In the genomic region with DNA sequence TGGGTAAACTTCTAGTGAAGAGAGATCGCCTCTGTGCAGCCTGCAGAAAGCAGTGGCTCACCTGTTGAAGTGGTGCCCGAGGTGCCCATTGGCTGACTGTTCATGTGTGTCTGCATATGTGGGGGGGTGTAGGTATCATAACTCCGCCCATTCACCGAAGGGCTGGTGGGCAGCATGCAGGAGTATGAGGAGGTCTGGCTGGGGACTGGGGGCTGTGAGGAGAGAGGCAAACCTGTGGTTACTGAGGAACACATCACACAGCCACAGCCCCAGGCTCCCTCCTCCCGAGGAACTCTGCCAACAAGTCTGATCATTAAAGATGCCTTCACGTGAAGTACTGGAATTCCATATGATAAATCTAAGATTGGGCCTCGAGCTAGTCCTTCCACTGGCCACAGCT, we compare ENCODE assay signal across 35 cellular contexts. TPM values are rescaled to one million over a fixed set of nuclear protein-coding genes. Genes with fewer than 3 reads are reported as not detected.
"Had no signal": no experiment of that assay in that cellular context is flagged by ENCODE, and none has a peak within 500 bp of the region (broad histone marks: within the 10 kb centered on the region; RNA-seq: fewer than 3 reads in every experiment).

No MANE protein-coding gene starts in this region.

- H3K4me1 Mint-ChIP-seq: activated B cell treated with CpG ODN at 0.5 μM for 24 hours; activated CD4-positive, alpha-beta T cell treated with anti-CD3 and anti-CD28 coated beads, Interleukin-2, amount 10 ng/mL, durations not matched to agents 7 days and 5 days; activated naive CD8-positive, alpha-beta T cell treated with anti-CD3 and anti-CD28 coated beads for 36 hours; activated T-helper 17 cell treated with anti-CD3 and anti-CD28 coated beads, Interleukin-2, amount 50 U/mL, for 72 hours had no signal

- H3K27ac ChIP-seq: adrenal gland, body of pancreas, brain microvascular endothelial cell, breast epithelium, VCaP had no signal

- H3K4me3 ChIP-seq: adrenal gland, body of pancreas, breast epithelium had no signal

- ATAC-seq: activated CD8-positive, alpha-beta T cell treated with anti-CD3 and anti-CD28 coated beads for 36 hours; activated naive CD4-positive, alpha-beta T cell treated with anti-CD3 and anti-CD28 coated beads, Interleukin-2, amount 50 U/mL, for 72 hours; activated T-helper 17 cell treated with anti-CD3 and anti-CD28 coated beads, Interleukin-2, amount 50 U/mL, for 72 hours; body of pancreas had no signal

- DNase-seq: activated B cell treated with CpG ODN at 0.5 μM for 24 hours; activated CD4-positive, alpha-beta memory T cell treated with anti-CD3 and anti-CD28 coated beads for 36 hours; activated CD4-positive, alpha-beta T cell treated with anti-CD3 and anti-CD28 coated beads for 4 hours; activated CD4-positive, alpha-beta T cell treated with anti-CD3 and anti-CD28 coated beads, Interleukin-2, amount 10 ng/mL, durations not matched to agents 7 days and 5 days; activated CD4-positive, CD25-positive, alpha-beta regulatory T cell treated with anti-CD3 and anti-CD28 coated beads, Interleukin-2, amount 50 U/mL, for 72 hours; activated CD8-positive, alpha-beta memory T cell treated with anti-CD3 and anti-CD28 coated beads, Interleukin-2, amount 50 U/mL, for 48 hours; activated CD8-positive, alpha-beta T cell treated with anti-CD3 and anti-CD28 coated beads for 36 hours; activated effector memory CD4-positive, alpha-beta T cell treated with anti-CD3 and anti-CD28 coated beads, Interleukin-2, amount 50 U/mL, for 16 hours; activated gamma-delta T cell treated with Interleukin-2 at 50 U/mL for 16 hours; activated naive CD4-positive, alpha-beta T cell; activated naive CD4-positive, alpha-beta T cell treated with anti-CD3 and anti-CD28 coated beads for 36 hours; activated naive CD4-positive, alpha-beta T cell treated with anti-CD3 and anti-CD28 coated beads, Interleukin-2, amount 50 U/mL, for 16 hours; activated naive CD8-positive, alpha-beta T cell treated with anti-CD3 and anti-CD28 coated beads for 36 hours; activated T-cell treated with anti-CD3 and anti-CD28 coated beads, Interleukin-2, amount 50 U/mL, for 24 hours; activated T-cell treated with anti-CD3 and anti-CD28 coated beads, Interleukin-2, amount 50 U/mL, for 48 hours; adrenal gland; amniotic stem cell; aorta; body of pancreas; brain microvascular endothelial cell; central memory CD4-positive, alpha-beta T cell; cerebellar nuclear complex; SW 1271; T-helper 1 cell; T-helper 2 cell; T-helper 9 cell had no signal

- H3K36me3 ChIP-seq: adrenal gland, brain microvascular endothelial cell, breast epithelium had no signal

- H3K27ac Mint-ChIP-seq: activated B cell treated with CpG ODN at 0.5 μM for 24 hours; activated CD4-positive, alpha-beta memory T cell treated with anti-CD3 and anti-CD28 coated beads for 36 hours; activated CD4-positive, alpha-beta T cell treated with anti-CD3 and anti-CD28 coated beads, Interleukin-2, amount 10 ng/mL, durations not matched to agents 7 days and 5 days; activated CD8-positive, alpha-beta T cell treated with anti-CD3 and anti-CD28 coated beads for 36 hours; activated naive CD4-positive, alpha-beta T cell treated with anti-CD3 and anti-CD28 coated beads for 36 hours; activated naive CD4-positive, alpha-beta T cell treated with anti-CD3 and anti-CD28 coated beads, Interleukin-2, amount 50 U/mL, for 72 hours; activated naive CD8-positive, alpha-beta T cell treated with anti-CD3 and anti-CD28 coated beads for 36 hours; activated T-cell treated with anti-CD3 and anti-CD28 coated beads, Interleukin-2, amount 50 U/mL, for 24 hours; activated T-helper 17 cell treated with anti-CD3 and anti-CD28 coated beads, Interleukin-2, amount 50 U/mL, for 72 hours; T-helper 1 cell treated with Interleukin-12 subunit alpha and Interleukin-12 subunit beta and Interleukin-4 antibody, amounts not matched to agents 30 μg/mL and 1 μg/mL, for 36 hours; T-helper 2 cell treated with Interferon-gamma antibody and Interleukin-4, amounts not matched to agents 5 μg/mL and 100 μg/mL, for 36 hours had no signal

- H3K36me3 Mint-ChIP-seq: activated CD4-positive, alpha-beta memory T cell treated with anti-CD3 and anti-CD28 coated beads for 36 hours; activated naive CD8-positive, alpha-beta T cell treated with anti-CD3 and anti-CD28 coated beads for 36 hours had no signal

- H3K9me3 ChIP-seq: adrenal gland, body of pancreas, breast epithelium had no signal

- H3K4me3 Mint-ChIP-seq: activated B cell treated with CpG ODN at 0.5 μM for 24 hours; activated CD4-positive, alpha-beta memory T cell treated with anti-CD3 and anti-CD28 coated beads for 36 hours; activated CD4-positive, alpha-beta T cell treated with anti-CD3 and anti-CD28 coated beads, Interleukin-2, amount 10 ng/mL, durations not matched to agents 7 days and 5 days; activated CD8-positive, alpha-beta T cell treated with anti-CD3 and anti-CD28 coated beads for 36 hours; activated naive CD4-positive, alpha-beta T cell treated with anti-CD3 and anti-CD28 coated beads for 36 hours; activated naive CD8-positive, alpha-beta T cell treated with anti-CD3 and anti-CD28 coated beads for 36 hours; activated T-cell treated with anti-CD3 and anti-CD28 coated beads, Interleukin-2, amount 50 U/mL, for 24 hours; activated T-helper 17 cell treated with anti-CD3 and anti-CD28 coated beads, Interleukin-2, amount 50 U/mL, for 72 hours; T-helper 1 cell treated with Interleukin-12 subunit alpha and Interleukin-12 subunit beta and Interleukin-4 antibody, amounts not matched to agents 30 μg/mL and 1 μg/mL, for 36 hours; T-helper 2 cell treated with Interferon-gamma antibody and Interleukin-4, amounts not matched to agents 5 μg/mL and 100 μg/mL, for 36 hours had no signal

- H3K9me3 Mint-ChIP-seq: activated B cell treated with CpG ODN at 0.5 μM for 24 hours; activated CD4-positive, alpha-beta memory T cell treated with anti-CD3 and anti-CD28 coated beads for 36 hours; activated CD4-positive, alpha-beta T cell treated with anti-CD3 and anti-CD28 coated beads, Interleukin-2, amount 10 ng/mL, durations not matched to agents 7 days and 5 days; activated CD8-positive, alpha-beta T cell treated with anti-CD3 and anti-CD28 coated beads for 36 hours; activated naive CD4-positive, alpha-beta T cell treated with anti-CD3 and anti-CD28 coated beads for 36 hours; activated naive CD8-positive, alpha-beta T cell treated with anti-CD3 and anti-CD28 coated beads for 36 hours; activated T-cell treated with anti-CD3 and anti-CD28 coated beads, Interleukin-2, amount 50 U/mL, for 24 hours; activated T-helper 17 cell treated with anti-CD3 and anti-CD28 coated beads, Interleukin-2, amount 50 U/mL, for 72 hours; T-helper 1 cell treated with Interleukin-12 subunit alpha and Interleukin-12 subunit beta and Interleukin-4 antibody, amounts not matched to agents 30 μg/mL and 1 μg/mL, for 36 hours; T-helper 2 cell treated with Interferon-gamma antibody and Interleukin-4, amounts not matched to agents 5 μg/mL and 100 μg/mL, for 36 hours had no signal

- H3K4me1 ChIP-seq: adrenal gland, body of pancreas, breast epithelium had no signal

- FAIRE-seq: astrocyte, TTC549 had no signal

- H3K27me3 ChIP-seq: adrenal gland, body of pancreas had no signal

RNA-seq across cellular contexts. Expression of gene PAX6, which starts 20.5 kb away (rescaled TPM):
- total RNA-seq: activated B cell treated with CpG ODN at 0.5 μM for 24 hours; activated CD4-positive, alpha-beta memory T cell treated with anti-CD3 and anti-CD28 coated beads for 36 hours; activated CD4-positive, alpha-beta T cell treated with anti-CD3 and anti-CD28 coated beads, Interleukin-2, amount 10 ng/mL, durations not matched to agents 7 days and 5 days; activated CD8-positive, alpha-beta memory T cell treated with anti-CD3 and anti-CD28 coated beads for 36 hours; activated CD8-positive, alpha-beta T cell treated with anti-CD3 and anti-CD28 coated beads for 36 hours; activated naive CD8-positive, alpha-beta T cell treated with anti-CD3 and anti-CD28 coated beads for 36 hours; activated T-helper 17 cell treated with anti-CD3 and anti-CD28 coated beads, Interleukin-2, amount 50 U/mL, for 72 hours had no signal
